ENCODE assay signal across 8 cellular contexts in genomic region chr2:46010925-46011490, GRCh38.
DNase-seq lines count a peak whose midpoint lies in the region; ATAC-seq, FAIRE-seq and TF ChIP-seq lines count a peak whose summit lies in the region.

No MANE protein-coding gene starts in this region.

- peak; percentile 9 for FAIRE-seq in GM12891 (lab: Jason Lieb, UNC)

- 26% methylated on average over 3 of the region's 3 CpGs for WGBS in mammary epithelial cell (ENCODE audit: low coverage, missing lambda C conversion rate)

- CTCF ChIA-PET in mammary epithelial cell (lab: Charles Lee; ENCODE audit: low non-redundant PET) = interaction anchor here (0.5 to 0.7 kb wide), 3 partner anchors 68 to 444 kb away, joined by 3 to 30 read pairs (median 3); no protein-coding TSS in a partner anchor

- no peaks in the 10 kb centered on the region for H3K9me3 ChIP-seq in mammary epithelial cell (replicated peaks; ENCODE audit: insufficient read depth, low read length)

- no peak for TF ChIP-seq POLR2A in GM12891 (IDR thresholded peaks at IDR 0.05; ENCODE audit: low read depth, low read length)

- H4K20me1 ChIP-seq in mammary epithelial cell (ENCODE audit: insufficient read depth, low read length) = no peaks in the 10 kb centered on the region

- ATAC-seq in HG03039 (IDR thresholded peaks at IDR 0.05; ENCODE audit: unreplicated experiment) = no peak
- no peak for ATAC-seq in HG03521 (IDR thresholded peaks at IDR 0.05; ENCODE audit: unreplicated experiment)
- ATAC-seq in GM18868 (IDR thresholded peaks at IDR 0.05; ENCODE audit: unreplicated experiment) = no peak

- no peak overlapping the region for H3K27ac ChIP-seq in mammary epithelial cell (ENCODE audit: insufficient read depth, low read depth, low read length)

- no TSS peak for BruUV-seq in mammary epithelial cell (replicated peaks; lab: Mats Ljungman, UMichigan)

- dilution Hi-C loops in mammary epithelial cell (cut with HindIII; ENCODE audit: low sequenced_read_pairs) = no loop called here

- no peak overlapping the region for H3K9ac ChIP-seq in mammary epithelial cell (ENCODE audit: insufficient read depth, low read length)

- H3K4me2 ChIP-seq in mammary epithelial cell (ENCODE audit: insufficient read depth, low read depth, low read length) = no peak overlapping the region

- no peaks in the 10 kb centered on the region for H3K79me2 ChIP-seq in mammary epithelial cell (ENCODE audit: insufficient read depth, low read length)

- H3K4me3 ChIP-seq in mammary epithelial cell (replicated peaks in 1 of 3; ENCODE audit: insufficient read depth in 1 of 3, low read depth in 2 of 3, low read length in 3 of 3) = no peak overlapping the region

- no peaks in the 10 kb centered on the region for H3K36me3 ChIP-seq in mammary epithelial cell (ENCODE audit: insufficient read depth, low read length)

- intact Hi-C loops in mammary epithelial cell (cut with micrococcal nuclease) = loop anchor here (1.0 to 5.0 kb wide), 5 partner anchors 18 to 450 kb away; no protein-coding TSS in a partner anchor

- peaks cover 36% of the 10 kb centered on the region for H3K4me1 ChIP-seq in mammary epithelial cell (ENCODE audit: insufficient read depth, low read length)

- in situ Hi-C loops in mammary epithelial cell (cut with MboI; ENCODE audit: low sequenced_read_pairs in 2 of 2) = loop anchor here in 1 of 2 donors (10.0 kb wide), 1 partner anchor 344 kb away; no protein-coding TSS in a partner anchor

- peak; percentile 36 for DNase-seq in AG08396 (ENCODE audit: low spot score)
- DNase-seq in GM12891 (ENCODE audit: insufficient read length, low spot score) = no peak
- DNase-seq in NCI-H460 (ENCODE audit: extremely low read depth, low read depth) = peak; percentile 59
- DNase-seq in mammary epithelial cell = peak; percentile 37
- peak; percentile 58 for DNase-seq in kidney tubule cell (ENCODE audit: low spot score)

- H3K27me3 ChIP-seq in mammary epithelial cell (ENCODE audit: insufficient read depth, low read length) = no peaks in the 10 kb centered on the region

- peak; percentile 62 to 69 for TF ChIP-seq CTCF in mammary epithelial cell (conservative IDR thresholded peaks at IDR 0.05 in 1 of 2, IDR thresholded peaks at IDR 0.05 in 1 of 2; ENCODE audit: extremely low read depth in 1 of 2, insufficient read depth in 1 of 2, low read depth in 1 of 2, low read length in 2 of 2)

- no peak overlapping the region for H2AFZ ChIP-seq in mammary epithelial cell (ENCODE audit: low read depth, low read length)

TF ChIP-seq in GM12891, 5 proteins besides CTCF, POLR2A, EP300 and RAD21:
- TF ChIP-seq TAF1 (IDR thresholded peaks at IDR 0.05; ENCODE audit: low read depth, low read length) (no peak), POU2F2 (IDR thresholded peaks at IDR 0.05; ENCODE audit: low read depth, low read length) (no peak), PAX5 (IDR thresholded peaks at IDR 0.05; ENCODE audit: insufficient read depth, low read length, severe bottlenecking) (no peak), SPI1 (IDR thresholded peaks at IDR 0.05; ENCODE audit: low read depth, low read length) (no peak), POLR2AphosphoS5 (IDR thresholded peaks at IDR 0.05; ENCODE audit: low read depth, low read length) (no peak)
